21 cellular contexts compared by ENCODE assay signal in genomic region chr1:100229681-100230443, GRCh38. TPM values are rescaled to one million over a fixed set of nuclear protein-coding genes. Genes with fewer than 3 reads are reported as not detected.
DNase-seq lines count a peak whose midpoint lies in the region; ATAC-seq, FAIRE-seq and TF ChIP-seq lines count a peak whose summit lies in the region.
"Had no signal": no experiment of that assay in that cellular context is flagged by ENCODE, and none has a peak within 500 bp of the region (broad histone marks: within the 10 kb centered on the region; RNA-seq: fewer than 3 reads in every experiment).

No MANE protein-coding gene starts in this region.

- TF ChIP-seq POLR2A in HepG2 (IDR thresholded peaks at IDR 0.05; ENCODE audit: insufficient read depth in 1 of 2, low read depth in 2 of 2, low read length in 2 of 2) (no peak), right lobe of liver (IDR thresholded peaks at IDR 0.05) (no peak)

- 96% methylated on average over 4 of the region's 4 CpGs for WGBS in HepG2 (ENCODE audit: low lambda C conversion rate)
- WGBS in right lobe of liver (ENCODE audit: insufficient coverage, low coverage, low lambda C conversion rate, missing lambda C conversion rate): 94% methylated on average over 4 of the region's 4 CpGs

- H3K9me3 ChIP-seq in HepG2 (ENCODE audit: low read length) (no peaks in the 10 kb centered on the region), right lobe of liver (no peaks in the 10 kb centered on the region), keratinocyte (ENCODE audit: control insufficient read depth, low read depth, low read length) (no peaks in the 10 kb centered on the region)
- H3K9me3 ChIP-seq: BLaER1 treated with 17β-estradiol and CSF1 and Interleukin-3, amounts not matched to agents 10 nM and 100 nM; HAP-1 had no signal

- no peaks in the 10 kb centered on the region for H3K79me2 ChIP-seq in HepG2 (ENCODE audit: insufficient read depth, low read length)
- H3K79me2 ChIP-seq in keratinocyte (ENCODE audit: control insufficient read depth, insufficient read depth, low read length): no peaks in the 10 kb centered on the region

- no peak for TF ChIP-seq CTCF in HepG2 (CRISPR knock-in tag; IDR thresholded peaks at IDR 0.05)
- TF ChIP-seq CTCF in right lobe of liver (IDR thresholded peaks at IDR 0.05): no peak
- TF ChIP-seq CTCF in keratinocyte (optimal IDR thresholded peaks at IDR 0.05 in 1 of 3, IDR thresholded peaks at IDR 0.05 in 1 of 3, conservative IDR thresholded peaks at IDR 0.05 in 1 of 3; ENCODE audit: extremely low read depth in 1 of 3, insufficient read depth in 2 of 3, low read length in 3 of 3): no peak

- intact Hi-C loops in HepG2 (cut with micrococcal nuclease; ENCODE audit: unreplicated experiment) (no loop called here), right lobe of liver (cut with DNase I) (no loop called here)

- TF ChIP-seq EP300 in HepG2 (IDR thresholded peaks at IDR 0.05; ENCODE audit: low read depth in 2 of 2, low read length in 2 of 2) (no peak), HepG2 (CRISPR knock-in tag; IDR thresholded peaks at IDR 0.05; ENCODE audit: borderline replicate concordance) (no peak)

- H3K4me2 ChIP-seq in HepG2 (ENCODE audit: low read depth, low read length) (no peak overlapping the region), keratinocyte (ENCODE audit: control insufficient read depth, extremely low read depth, insufficient read depth, low read depth, low read length) (no peak overlapping the region)
- H3K4me2 ChIP-seq: BLaER1 treated with 17β-estradiol and CSF1 and Interleukin-3, amounts not matched to agents 10 nM and 100 nM had no signal

- CTCF ChIA-PET in HepG2 (lab: Yijun Ruan, JAX; ENCODE audit: low intra/inter-chr PET ratio, low total read pairs): no interaction called here

- H3K9me1 ChIP-seq in keratinocyte (ENCODE audit: control insufficient read depth, extremely low read depth, insufficient read depth, low read length): no peaks in the 10 kb centered on the region

- no peak overlapping the region for H3K27ac ChIP-seq in HepG2 (ENCODE audit: extremely low read length, insufficient read depth, low read length)
- H3K27ac ChIP-seq in right lobe of liver: no peak overlapping the region
- H3K27ac ChIP-seq in keratinocyte (ENCODE audit: control insufficient read depth, insufficient read depth, low read length): no peak overlapping the region
- H3K27ac ChIP-seq: 22Rv1; BLaER1 treated with 17β-estradiol and CSF1 and Interleukin-3, amounts not matched to agents 10 nM and 100 nM; RWPE1 had no signal

- POLR2A ChIA-PET in HepG2 (lab: Yijun Ruan, JAX): no interaction called here

- FAIRE-seq in HepG2 (lab: Jason Lieb, UNC) (no peak), keratinocyte (lab: Jason Lieb, UNC) (peak; percentile 58)
- FAIRE-seq: GM19239 had no signal

- peak; percentile 19 for DNase-seq in DMS79 (lab: John Stamatoyannopoulos, UW)
- DNase-seq in DMS79 treated with DMSO at 0.1 percent for 48 hours (lab: John Stamatoyannopoulos, UW): no peak
- no peak for DNase-seq in HepG2 (ENCODE audit: low spot score)
- no peak for DNase-seq in right lobe of liver
- DNase-seq in keratinocyte (ENCODE audit: low read depth, low spot score): no peak
- DNase-seq in mucosa of gallbladder (ENCODE audit: low spot score): no peak
- DNase-seq in NCI-H1436 (lab: John Stamatoyannopoulos, UW): no peak
- DNase-seq: DMS153; MV-4-11; NCI-H146; NCI-H2081 treated with DMSO at 0.1 percent for 48 hours; NCI-H226; NCI-H526; NK-92 treated with Interleukin-12 subunit alpha and Interleukin-12 subunit beta, amount 100 ng/mL, for 24 hours had no signal

- dilution Hi-C loops in keratinocyte (cut with MboI; ENCODE audit: extremely low pct_ligation_motif_present, low sequenced_read_pairs): no loop called here

- H3K4me3 ChIP-seq in HepG2 (replicated peaks in 1 of 3; ENCODE audit: insufficient read depth in 1 of 3, low read depth in 2 of 3, low read length in 3 of 3): no peak overlapping the region
- no peak overlapping the region for H3K4me3 ChIP-seq in right lobe of liver
- H3K4me3 ChIP-seq in keratinocyte (ENCODE audit: control insufficient read depth in 2 of 3, extremely low read depth in 1 of 3, insufficient read depth in 2 of 3, low read depth in 1 of 3, low read length in 3 of 3): no peak overlapping the region
- H3K4me3 ChIP-seq: BLaER1 treated with 17β-estradiol and CSF1 and Interleukin-3, amounts not matched to agents 10 nM and 100 nM; HAP-1 had no signal

- no peak overlapping the region for H3K9ac ChIP-seq in HepG2 (ENCODE audit: insufficient read depth, low read depth, low read length)
- H3K9ac ChIP-seq in keratinocyte (ENCODE audit: control insufficient read depth, extremely low read depth, insufficient read depth, low read length): no peak overlapping the region
- H3K9ac ChIP-seq: BLaER1 treated with 17β-estradiol and CSF1 and Interleukin-3, amounts not matched to agents 10 nM and 100 nM had no signal

- H3K4me1 ChIP-seq in HepG2 (ENCODE audit: insufficient read depth, low read length) (no peaks in the 10 kb centered on the region), right lobe of liver (no peaks in the 10 kb centered on the region), keratinocyte (ENCODE audit: control insufficient read depth, extremely low read depth, insufficient read depth, low read length) (peaks cover 13% of the 10 kb centered on the region)

- H2AFZ ChIP-seq in HepG2 (ENCODE audit: low read length) (no peak overlapping the region), keratinocyte (ENCODE audit: control insufficient read depth, low read length) (no peak overlapping the region)

- TF ChIP-seq RAD21 in HepG2 (CRISPR knock-in tag; IDR thresholded peaks at IDR 0.05): no peak

- ATAC-seq in HepG2: no peak
- ATAC-seq in right lobe of liver: no peak
- no peak for ATAC-seq in HG03520 (IDR thresholded peaks at IDR 0.05; ENCODE audit: unreplicated experiment)

- in situ Hi-C loops in HepG2 (cut with HindIII; ENCODE audit: extremely low pct_ligation_motif_present, low pct_unique_long_range_greater_than_20kb): no loop called here

- H4K20me1 ChIP-seq in HepG2 (ENCODE audit: insufficient read depth, low read length) (no peaks in the 10 kb centered on the region), keratinocyte (ENCODE audit: control insufficient read depth, extremely low read depth, insufficient read depth, low read length) (no peaks in the 10 kb centered on the region)
- H4K20me1 ChIP-seq: BLaER1 treated with 17β-estradiol and CSF1 and Interleukin-3, amounts not matched to agents 10 nM and 100 nM had no signal

- no peaks in the 10 kb centered on the region for H3K27me3 ChIP-seq in HepG2 (ENCODE audit: control insufficient read depth in 1 of 2, insufficient read depth in 2 of 2, low read length in 2 of 2)
- no peaks in the 10 kb centered on the region for H3K27me3 ChIP-seq in right lobe of liver
- H3K27me3 ChIP-seq in keratinocyte (ENCODE audit: control insufficient read depth, extremely low read depth, insufficient read depth, low read length): no peaks in the 10 kb centered on the region
- H3K27me3 ChIP-seq: BLaER1 treated with 17β-estradiol and CSF1 and Interleukin-3, amounts not matched to agents 10 nM and 100 nM had no signal

- BruUV-seq in HepG2 (replicated peaks; lab: Mats Ljungman, UMichigan): TSS peak; percentile 38

- H3K36me3 ChIP-seq in HepG2 (replicated peaks in 1 of 2; ENCODE audit: control insufficient read depth in 1 of 2, insufficient read depth in 2 of 2, low read length in 2 of 2): peaks cover 6 to 40% of the 10 kb centered on the region in 2 experiments; a peak in 4 of 5 replicates
- peaks cover 0 to 31% (median 9%) of the 10 kb centered on the region in 4 donors for H3K36me3 ChIP-seq in right lobe of liver
- H3K36me3 ChIP-seq in keratinocyte (ENCODE audit: control insufficient read depth in 2 of 2, extremely low read depth in 1 of 2, insufficient read depth in 2 of 2, low read length in 2 of 2): peaks cover 0 to 11% of the 10 kb centered on the region in 2 experiments

RNA-seq across cellular contexts. Expression of gene DBT, which starts 19.8 kb away (rescaled TPM):
- 10.2 and 15.8 TPM in 2 replicates for total RNA-seq in HepG2 (2016; rRNA removed; fragmentation: Illumina TruSeq; extraction: Trizol)
- total RNA-seq in HepG2 (2016; cell fraction: cytosol; rRNA removed; fragmentation: Illumina TruSeq; extraction: Trizol; ENCODE audit: low read depth): 1.3 and 1.4 TPM in 2 replicates
- 9.3 and 15.0 TPM in 2 replicates for total RNA-seq in HepG2 (2016; cell fraction: insoluble cytoplasmic fraction; rRNA removed; fragmentation: Illumina TruSeq; extraction: Trizol)
- total RNA-seq in HepG2 (2016; cell fraction: membrane; rRNA removed; fragmentation: Illumina TruSeq; extraction: Trizol): 1.9 and 3.0 TPM in 2 replicates
- 10.4 and 13.2 TPM in 2 replicates for total RNA-seq in HepG2 (2016; cell fraction: nucleus; rRNA removed; fragmentation: Illumina TruSeq; extraction: Trizol)
- 3.3 and 4.2 TPM in 2 replicates for polyA plus RNA-seq in HepG2 (2011; rRNA removed)
- 1.3 and 2.1 TPM in 2 replicates for polyA plus RNA-seq in HepG2 (2011; cell fraction: cytosol; rRNA removed)
- polyA plus RNA-seq in HepG2 (2011; cell fraction: nucleus; rRNA removed): 1.00 and 1.3 TPM in 2 replicates
- polyA plus RNA-seq in HepG2 (2012): 5.7 and 8.7 TPM in 2 replicates
- 0.31 and 0.46 TPM in 2 replicates for polyA plus RNA-seq in HepG2 (2016; cell fraction: cytosol; fragmentation: Illumina TruSeq; extraction: Trizol; ENCODE audit: low read depth)
- 6.5 and 7.6 TPM in 2 replicates for polyA plus RNA-seq in HepG2 (2016; cell fraction: insoluble cytoplasmic fraction; fragmentation: Illumina TruSeq; extraction: Trizol; ENCODE audit: low read depth)
- 1.00 and 1.1 TPM in 2 replicates for polyA plus RNA-seq in HepG2 (2016; cell fraction: membrane; fragmentation: Illumina TruSeq; extraction: Trizol; ENCODE audit: low read depth)
- 5.0 TPM in 2 replicates for polyA plus RNA-seq in HepG2 (2016; cell fraction: nucleus; fragmentation: Illumina TruSeq; extraction: Trizol; ENCODE audit: insufficient read depth, low read depth)
- 4.5 and 5.8 TPM in 2 replicates for polyA minus RNA-seq in HepG2 (2011; rRNA and poly(A)+ RNA removed; ENCODE audit: low replicate concordance)
- polyA minus RNA-seq in HepG2 (2011; cell fraction: cytosol; rRNA and poly(A)+ RNA removed): 2.6 and 2.7 TPM in 2 replicates
- polyA minus RNA-seq in HepG2 (2011; cell fraction: nucleus; rRNA and poly(A)+ RNA removed): 16.3 and 16.9 TPM in 2 replicates
- 10 to 100 TPM in 4 of 6 experiments, 1 to 10 TPM in 2; 5.1 to 32.5 (median 18.2) TPM for total RNA-seq in right lobe of liver
- polyA plus RNA-seq in keratinocyte: 7.4 to 16.3 TPM (median 11.3 TPM) in 3 replicates
- 3.8 TPM for polyA plus RNA-seq in keratinocyte (2011; ENCODE audit: low read depth)
- polyA plus RNA-seq in keratinocyte (2011; cell fraction: cytosol; rRNA removed): 3.8 and 9.9 TPM in 2 replicates
- 8.0 and 10.4 TPM in 2 replicates for polyA plus RNA-seq in keratinocyte (2011; cell fraction: nucleus; rRNA removed)
- polyA plus RNA-seq in keratinocyte (2012; ENCODE audit: low replicate concordance): 8.6 and 9.2 TPM in 2 replicates
- polyA minus RNA-seq in keratinocyte: 2.1 to 9.4 TPM (median 7.9 TPM) in 3 replicates
- polyA minus RNA-seq in keratinocyte (2011; cell fraction: cytosol; rRNA and poly(A)+ RNA removed): 3.6 TPM
- polyA minus RNA-seq in keratinocyte (2011; cell fraction: nucleus; rRNA and poly(A)+ RNA removed): 5.4 and 16.4 TPM in 2 replicates
- total RNA-seq in mucosa of gallbladder: 17.0 TPM

RNA-seq across cellular contexts. Expression of gene RTCA, which starts 36.2 kb away (rescaled TPM):
- total RNA-seq in HepG2 (2016; rRNA removed; fragmentation: Illumina TruSeq; extraction: Trizol) (31.0 and 37.7 TPM in 2 replicates), right lobe of liver (10 to 100 TPM; 12.5 to 20.1 (median 14.7) TPM), mucosa of gallbladder (38.1 TPM)
- total RNA-seq in HepG2 (2016; cell fraction: cytosol; rRNA removed; fragmentation: Illumina TruSeq; extraction: Trizol; ENCODE audit: low read depth): 7.0 and 7.1 TPM in 2 replicates
- total RNA-seq in HepG2 (2016; cell fraction: insoluble cytoplasmic fraction; rRNA removed; fragmentation: Illumina TruSeq; extraction: Trizol): 31.0 and 39.6 TPM in 2 replicates
- 21.0 and 21.2 TPM in 2 replicates for total RNA-seq in HepG2 (2016; cell fraction: membrane; rRNA removed; fragmentation: Illumina TruSeq; extraction: Trizol)
- 25.1 and 25.3 TPM in 2 replicates for total RNA-seq in HepG2 (2016; cell fraction: nucleus; rRNA removed; fragmentation: Illumina TruSeq; extraction: Trizol)
- polyA plus RNA-seq in HepG2 (2011; rRNA removed) (19.3 and 22.7 TPM in 2 replicates), keratinocyte (31.6 to 52.0 TPM (median 33.6 TPM) in 3 replicates)
- 10.1 and 13.4 TPM in 2 replicates for polyA plus RNA-seq in HepG2 (2011; cell fraction: cytosol; rRNA removed)
- polyA plus RNA-seq in HepG2 (2011; cell fraction: nucleus; rRNA removed): 7.0 and 9.6 TPM in 2 replicates
- 21.3 and 28.6 TPM in 2 replicates for polyA plus RNA-seq in HepG2 (2012)
- 11.0 and 11.6 TPM in 2 replicates for polyA plus RNA-seq in HepG2 (2016; cell fraction: cytosol; fragmentation: Illumina TruSeq; extraction: Trizol; ENCODE audit: low read depth)
- 50.8 and 50.9 TPM in 2 replicates for polyA plus RNA-seq in HepG2 (2016; cell fraction: insoluble cytoplasmic fraction; fragmentation: Illumina TruSeq; extraction: Trizol; ENCODE audit: low read depth)
- 21.7 and 22.9 TPM in 2 replicates for polyA plus RNA-seq in HepG2 (2016; cell fraction: membrane; fragmentation: Illumina TruSeq; extraction: Trizol; ENCODE audit: low read depth)
- polyA plus RNA-seq in HepG2 (2016; cell fraction: nucleus; fragmentation: Illumina TruSeq; extraction: Trizol; ENCODE audit: insufficient read depth, low read depth): 30.3 and 32.0 TPM in 2 replicates
- 8.7 and 11.8 TPM in 2 replicates for polyA minus RNA-seq in HepG2 (2011; rRNA and poly(A)+ RNA removed; ENCODE audit: low replicate concordance)
- polyA minus RNA-seq in HepG2 (2011; cell fraction: cytosol; rRNA and poly(A)+ RNA removed): 11.2 and 11.9 TPM in 2 replicates
- 31.8 TPM in 2 replicates for polyA minus RNA-seq in HepG2 (2011; cell fraction: nucleus; rRNA and poly(A)+ RNA removed)
- 51.2 TPM for polyA plus RNA-seq in keratinocyte (2011; ENCODE audit: low read depth)
- polyA plus RNA-seq in keratinocyte (2011; cell fraction: cytosol; rRNA removed): 36.2 and 63.7 TPM in 2 replicates
- 38.1 and 43.1 TPM in 2 replicates for polyA plus RNA-seq in keratinocyte (2011; cell fraction: nucleus; rRNA removed)
- polyA plus RNA-seq in keratinocyte (2012; ENCODE audit: low replicate concordance): 30.6 and 38.5 TPM in 2 replicates
- 10.6 to 27.4 TPM (median 17.4 TPM) in 3 replicates for polyA minus RNA-seq in keratinocyte
- polyA minus RNA-seq in keratinocyte (2011; cell fraction: cytosol; rRNA and poly(A)+ RNA removed): 24.9 TPM
- polyA minus RNA-seq in keratinocyte (2011; cell fraction: nucleus; rRNA and poly(A)+ RNA removed): 20.7 and 25.4 TPM in 2 replicates

RNA-seq across cellular contexts. Expression of gene LRRC39, which starts 51.8 kb away (rescaled TPM):
- total RNA-seq in HepG2 (2016; rRNA removed; fragmentation: Illumina TruSeq; extraction: Trizol) (0.07 TPM in 1 of 2 replicates, not detected in the other), right lobe of liver (under 1 TPM in 4 of 6 experiments, not detected in 2; 0.10 to 0.39 (median 0.26) TPM), mucosa of gallbladder (0.92 TPM)
- 0.26 and 0.30 TPM in 2 replicates for total RNA-seq in HepG2 (2016; cell fraction: cytosol; rRNA removed; fragmentation: Illumina TruSeq; extraction: Trizol; ENCODE audit: low read depth)
- 0.19 TPM in 1 of 2 replicates, not detected in the other for total RNA-seq in HepG2 (2016; cell fraction: insoluble cytoplasmic fraction; rRNA removed; fragmentation: Illumina TruSeq; extraction: Trizol)
- 0.22 TPM in 1 of 2 replicates, not detected in the other for total RNA-seq in HepG2 (2016; cell fraction: membrane; rRNA removed; fragmentation: Illumina TruSeq; extraction: Trizol)
- total RNA-seq in HepG2 (2016; cell fraction: nucleus; rRNA removed; fragmentation: Illumina TruSeq; extraction: Trizol): 0.19 TPM in 1 of 2 replicates, not detected in the other
- polyA plus RNA-seq in HepG2 (2011; rRNA removed) (0.32 and 0.46 TPM in 2 replicates), keratinocyte (0.17 to 0.88 TPM (median 0.57 TPM) in 3 replicates)
- 0.04 and 0.08 TPM in 2 replicates for polyA plus RNA-seq in HepG2 (2011; cell fraction: cytosol; rRNA removed)
- polyA plus RNA-seq in HepG2 (2011; cell fraction: nucleus; rRNA removed): 0.82 and 1.2 TPM in 2 replicates
- 0.24 and 0.29 TPM in 2 replicates for polyA plus RNA-seq in HepG2 (2012)
- polyA plus RNA-seq in HepG2 (2016; cell fraction: cytosol; fragmentation: Illumina TruSeq; extraction: Trizol; ENCODE audit: low read depth): not detected in 2 replicates
- not detected in 2 replicates for polyA plus RNA-seq in HepG2 (2016; cell fraction: insoluble cytoplasmic fraction; fragmentation: Illumina TruSeq; extraction: Trizol; ENCODE audit: low read depth)
- not detected in 2 replicates for polyA plus RNA-seq in HepG2 (2016; cell fraction: membrane; fragmentation: Illumina TruSeq; extraction: Trizol; ENCODE audit: low read depth)
- 0.79 and 1.3 TPM in 2 replicates for polyA plus RNA-seq in HepG2 (2016; cell fraction: nucleus; fragmentation: Illumina TruSeq; extraction: Trizol; ENCODE audit: insufficient read depth, low read depth)
- polyA minus RNA-seq in HepG2 (2011; rRNA and poly(A)+ RNA removed; ENCODE audit: low replicate concordance): not detected in 2 replicates
- not detected in 2 replicates for polyA minus RNA-seq in HepG2 (2011; cell fraction: cytosol; rRNA and poly(A)+ RNA removed)
- 0.64 and 0.99 TPM in 2 replicates for polyA minus RNA-seq in HepG2 (2011; cell fraction: nucleus; rRNA and poly(A)+ RNA removed)
- polyA plus RNA-seq in keratinocyte (2011; ENCODE audit: low read depth): 2.0 TPM
- polyA plus RNA-seq in keratinocyte (2011; cell fraction: cytosol; rRNA removed): 0.19 TPM in 1 of 2 replicates, not detected in the other
- 2.3 and 2.6 TPM in 2 replicates for polyA plus RNA-seq in keratinocyte (2011; cell fraction: nucleus; rRNA removed)
- 0.10 and 1.3 TPM in 2 replicates for polyA plus RNA-seq in keratinocyte (2012; ENCODE audit: low replicate concordance)
- polyA minus RNA-seq in keratinocyte: 0.67 TPM in 1 of 3 replicates, not detected in the others
- not detected for polyA minus RNA-seq in keratinocyte (2011; cell fraction: cytosol; rRNA and poly(A)+ RNA removed)
- 0.78 TPM in 1 of 2 replicates, not detected in the other for polyA minus RNA-seq in keratinocyte (2011; cell fraction: nucleus; rRNA and poly(A)+ RNA removed)
- polyA plus RNA-seq: IgD-negative memory B cell had no signal
